ENCODE assay signal across 19 cellular contexts in the genomic region with DNA sequence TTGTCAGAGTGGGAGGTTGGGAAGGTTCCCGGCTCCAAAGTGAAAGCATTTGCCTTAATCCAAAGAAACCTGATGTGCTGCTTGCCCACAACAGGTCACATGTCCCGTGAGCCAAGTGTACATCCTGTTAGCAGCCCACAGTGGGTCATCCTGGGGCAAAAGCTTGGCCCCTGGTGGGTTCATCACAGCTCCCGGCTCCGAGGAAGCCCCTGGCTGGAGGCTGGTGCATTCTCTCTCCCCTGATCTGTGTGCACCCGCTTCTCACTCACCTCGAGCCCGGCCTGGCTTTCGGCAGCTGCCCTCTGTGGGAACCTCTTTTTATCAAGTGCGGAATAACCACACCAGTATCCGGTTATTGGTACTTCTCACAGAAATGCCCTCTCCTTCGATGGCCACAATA.
DNase-seq lines count a peak whose midpoint lies in the region; ATAC-seq and TF ChIP-seq lines count a peak whose summit lies in the region.
"Had no signal": no experiment of that assay in that cellular context is flagged by ENCODE, and none has a peak within 500 bp of the region (broad histone marks: within the 10 kb centered on the region; RNA-seq: fewer than 3 reads in every experiment).

No MANE protein-coding gene starts in this region.

- ATAC-seq in natural killer cell treated with Interleukin-12 subunit alpha and Interleukin-12 subunit beta and Interleukin-15 and Interleukin-18, amount 100 ng/mL, for 72 hours: no peak
- ATAC-seq in natural killer cell (no peak), upper lobe of right lung (no peak), HG02885 (IDR thresholded peaks at IDR 0.05; ENCODE audit: poor library complexity, unreplicated experiment) (no peak)

- peak; percentile 32 for DNase-seq in natural killer cell treated with Interleukin-12 subunit alpha and Interleukin-12 subunit beta and Interleukin-15 and Interleukin-18, amount 100 ng/mL, for 72 hours (ENCODE audit: low spot score)
- DNase-seq in natural killer cell (no peak), ecto neural progenitor cell (ENCODE audit: low spot score) (peak; percentile 41), upper lobe of right lung (peak; percentile 31), NCI-H446 (lab: John Stamatoyannopoulos, UW) (no peak), NCI-H1930 (lab: John Stamatoyannopoulos, UW) (no peak)
- DNase-seq: CD4-positive, CD25-positive, alpha-beta regulatory T cell; DMS53; HCEC 1CT; NCI-H1417; NCI-H2029; NCI-H2171; NCI-H774; SJCRH30 had no signal

- no peaks in the 10 kb centered on the region for H3K9me3 Mint-ChIP-seq in natural killer cell treated with Interleukin-12 subunit alpha and Interleukin-12 subunit beta and Interleukin-15 and Interleukin-18, amount 100 ng/mL, for 72 hours
- H3K9me3 Mint-ChIP-seq in natural killer cell (no peaks in the 10 kb centered on the region), nephron (peaks cover 4% of the 10 kb centered on the region)

- no peak overlapping the region for H3K27ac Mint-ChIP-seq in natural killer cell treated with Interleukin-12 subunit alpha and Interleukin-12 subunit beta and Interleukin-15 and Interleukin-18, amount 100 ng/mL, for 72 hours
- H3K27ac Mint-ChIP-seq in natural killer cell: no peak overlapping the region
- H3K27ac Mint-ChIP-seq in nephron: peak overlapping the region in 2 of 3 experiments; percentile 18 to 46
- H3K27ac Mint-ChIP-seq: B cell; CD4-positive, CD25-positive, alpha-beta regulatory T cell had no signal

- no peaks in the 10 kb centered on the region for H3K36me3 ChIP-seq in upper lobe of right lung
- H3K36me3 ChIP-seq: SJCRH30 had no signal

- intact Hi-C loops in natural killer cell (cut with micrococcal nuclease): no loop called here
- intact Hi-C loops in upper lobe of right lung (cut with DNase I): no loop called here

- H3K36me3 Mint-ChIP-seq in natural killer cell treated with Interleukin-12 subunit alpha and Interleukin-12 subunit beta and Interleukin-15 and Interleukin-18, amount 100 ng/mL, for 72 hours: no peaks in the 10 kb centered on the region
- no peaks in the 10 kb centered on the region for H3K36me3 Mint-ChIP-seq in natural killer cell
- no peaks in the 10 kb centered on the region for H3K36me3 Mint-ChIP-seq in nephron (ENCODE audit: low read depth)
- H3K36me3 Mint-ChIP-seq: CD4-positive, CD25-positive, alpha-beta regulatory T cell had no signal

- H3K9me3 ChIP-seq in upper lobe of right lung: no peaks in the 10 kb centered on the region
- H3K9me3 ChIP-seq: SJCRH30 had no signal

- TF ChIP-seq CTCF in natural killer cell (IDR thresholded peaks at IDR 0.05) (no peak), nephron (IDR thresholded peaks at IDR 0.05; ENCODE audit: unreplicated experiment in 3 of 3) (no peak), upper lobe of right lung (IDR thresholded peaks at IDR 0.05) (no peak)

- no peak overlapping the region for H3K4me3 Mint-ChIP-seq in natural killer cell treated with Interleukin-12 subunit alpha and Interleukin-12 subunit beta and Interleukin-15 and Interleukin-18, amount 100 ng/mL, for 72 hours
- H3K4me3 Mint-ChIP-seq in natural killer cell (no peak overlapping the region), nephron (no peak overlapping the region)
- H3K4me3 Mint-ChIP-seq: B cell; CD4-positive, CD25-positive, alpha-beta regulatory T cell had no signal

- H3K4me3 ChIP-seq in upper lobe of right lung: no peak overlapping the region
- H3K4me3 ChIP-seq: SJCRH30 had no signal

- H3K27me3 Mint-ChIP-seq in natural killer cell treated with Interleukin-12 subunit alpha and Interleukin-12 subunit beta and Interleukin-15 and Interleukin-18, amount 100 ng/mL, for 72 hours: peaks cover 9 to 14% of the 10 kb centered on the region in 2 donors
- H3K27me3 Mint-ChIP-seq in natural killer cell (ENCODE audit: low read depth in 2 of 2) (peaks cover 10 to 17% of the 10 kb centered on the region in 2 donors), nephron (ENCODE audit: low read depth) (peaks cover 20% of the 10 kb centered on the region)

- H3K4me1 Mint-ChIP-seq in natural killer cell treated with Interleukin-12 subunit alpha and Interleukin-12 subunit beta and Interleukin-15 and Interleukin-18, amount 100 ng/mL, for 72 hours (ENCODE audit: low read depth in 2 of 2): peaks cover 0 to 11% of the 10 kb centered on the region in 2 donors
- H3K4me1 Mint-ChIP-seq in natural killer cell (peaks cover 6 to 13% of the 10 kb centered on the region in 2 donors), nephron (peaks cover 39% of the 10 kb centered on the region)
- H3K4me1 Mint-ChIP-seq: B cell had no signal

- H3K27me3 ChIP-seq in upper lobe of right lung: no peaks in the 10 kb centered on the region
- H3K27me3 ChIP-seq: SJCRH30 had no signal

- H3K27ac ChIP-seq in upper lobe of right lung: no peak overlapping the region
- H3K27ac ChIP-seq: HL-60, RWPE1, SJCRH30 had no signal

- H3K4me1 ChIP-seq in upper lobe of right lung: peaks cover 6% of the 10 kb centered on the region
- H3K4me1 ChIP-seq: SJCRH30 had no signal

Comparison
In these comparisons a context has a peak if more than half of its experiments do, and no peak if none do; other contexts are left out.
1. DNase-seq: peak in natural killer cell treated with Interleukin-12 subunit alpha and Interleukin-12 subunit beta and Interleukin-15 and Interleukin-18, amount 100 ng/mL, for 72 hours (single experiment), ecto neural progenitor cell (single experiment) and upper lobe of right lung (single experiment); none in natural killer cell (single experiment), NCI-H446 (0 of 2) and NCI-H1930 (0 of 2).
2. H3K27ac Mint-ChIP-seq: peak in nephron (2 of 3); none in natural killer cell treated with Interleukin-12 subunit alpha and Interleukin-12 subunit beta and Interleukin-15 and Interleukin-18, amount 100 ng/mL, for 72 hours (0 of 2) and natural killer cell (0 of 2).